8 cellular contexts compared by ENCODE assay signal in genomic region chr18:74353169-74353775, GRCh38. TPM values are rescaled to one million over a fixed set of nuclear protein-coding genes. Genes with fewer than 3 reads are reported as not detected.
DNase-seq lines count a peak whose midpoint lies in the region; ATAC-seq, FAIRE-seq and TF ChIP-seq lines count a peak whose summit lies in the region.

No MANE protein-coding gene starts in this region.

- no peak overlapping the region for H2BK5ac ChIP-seq in H1 (ENCODE audit: low read depth, low read length)

- H3K23me2 ChIP-seq in H1 (ENCODE audit: low read depth, low read length): no peaks in the 10 kb centered on the region

- no peak overlapping the region for H2AK5ac ChIP-seq in H1 (ENCODE audit: low read depth, low read length)

- H4K20me1 ChIP-seq in H1 (replicated peaks in 1 of 2; ENCODE audit: control insufficient read depth in 1 of 2, insufficient read depth in 2 of 2, low read length in 2 of 2): no peaks in the 10 kb centered on the region

- POLR2A ChIA-PET in H1 (lab: Charles Lee; ENCODE audit: partially characterized antibody): no interaction called here

- intact Hi-C loops in natural killer cell (cut with micrococcal nuclease): loop anchor here (1.0 kb wide), 2 partner anchors 140 to 199 kb away; no protein-coding TSS in a partner anchor

- H3K56ac ChIP-seq in H1 (replicated peaks; ENCODE audit: insufficient read length, low read depth, low read length): no peak overlapping the region

- no peak overlapping the region for H2BK20ac ChIP-seq in H1 (ENCODE audit: low read length)

- no peak overlapping the region for H3K14ac ChIP-seq in H1 (ENCODE audit: insufficient read length)

- H3K9me3 Mint-ChIP-seq in natural killer cell (no peaks in the 10 kb centered on the region), memory B cell (no peaks in the 10 kb centered on the region)
- H3K9me3 Mint-ChIP-seq in natural killer cell treated with Interleukin-12 subunit alpha and Interleukin-12 subunit beta and Interleukin-15 and Interleukin-18, amount 100 ng/mL, for 72 hours: no peaks in the 10 kb centered on the region

- H3K4me3 ChIP-seq in H1 (ENCODE audit: extremely low read depth in 1 of 4, insufficient read depth in 2 of 4, low read depth in 3 of 4, low read length in 4 of 4): no peak overlapping the region

- no peak overlapping the region for H2AFZ ChIP-seq in H1 (ENCODE audit: low read length)

- H3K27ac Mint-ChIP-seq in natural killer cell: no peak overlapping the region
- no peak overlapping the region for H3K27ac Mint-ChIP-seq in natural killer cell treated with Interleukin-12 subunit alpha and Interleukin-12 subunit beta and Interleukin-15 and Interleukin-18, amount 100 ng/mL, for 72 hours
- no peak overlapping the region for H3K27ac Mint-ChIP-seq in memory B cell

- no peak overlapping the region for H4K91ac ChIP-seq in H1 (replicated peaks; ENCODE audit: insufficient read length, low read length)

- H3K27ac ChIP-seq in H1 (ENCODE audit: low read depth, low read length): no peak overlapping the region

- no peak overlapping the region for H2BK15ac ChIP-seq in H1 (ENCODE audit: low read length)

- no peak overlapping the region for H3K23ac ChIP-seq in H1 (ENCODE audit: insufficient read length)

- TF ChIP-seq EP300 in H1 (IDR thresholded peaks at IDR 0.05; ENCODE audit: borderline replicate concordance in 1 of 2, low read depth in 2 of 2, low read length in 2 of 2): no peak

- H3K36me3 Mint-ChIP-seq in natural killer cell: no peaks in the 10 kb centered on the region
- H3K36me3 Mint-ChIP-seq in natural killer cell treated with Interleukin-12 subunit alpha and Interleukin-12 subunit beta and Interleukin-15 and Interleukin-18, amount 100 ng/mL, for 72 hours: no peaks in the 10 kb centered on the region
- H3K36me3 Mint-ChIP-seq in memory B cell: no peaks in the 10 kb centered on the region

- no peak for DNase-seq in natural killer cell
- no peak for DNase-seq in natural killer cell treated with Interleukin-12 subunit alpha and Interleukin-12 subunit beta and Interleukin-15 and Interleukin-18, amount 100 ng/mL, for 72 hours (ENCODE audit: low spot score)
- DNase-seq in NCI-H345 (lab: John Stamatoyannopoulos, UW): peak; percentile 67
- peak; percentile 59 for DNase-seq in activated CD4-positive, alpha-beta T cell treated with anti-CD3 and anti-CD28 coated beads for 48 hours
- DNase-seq in H1 (ENCODE audit: low read depth in 1 of 2, low spot score in 2 of 2): peak in 1 of 2 experiments; percentile 13
- peak in 1 of 2 donors; percentile 23 for DNase-seq in memory B cell (ENCODE audit: low spot score in 2 of 2)
- DNase-seq in stromal cell of bone marrow (ENCODE audit: low read depth): peak; percentile 64

- no peak for TF ChIP-seq POLR2A in H1 (IDR thresholded peaks at IDR 0.05; ENCODE audit: control extremely low read depth in 1 of 2, low read depth in 2 of 2, low read length in 2 of 2)

- H3K4me3 Mint-ChIP-seq in natural killer cell (no peak overlapping the region), memory B cell (no peak overlapping the region)
- H3K4me3 Mint-ChIP-seq in natural killer cell treated with Interleukin-12 subunit alpha and Interleukin-12 subunit beta and Interleukin-15 and Interleukin-18, amount 100 ng/mL, for 72 hours: no peak overlapping the region

- no peak overlapping the region for H3K9ac ChIP-seq in H1 (replicated peaks in 1 of 4; ENCODE audit: extremely low read depth in 1 of 4, low read depth in 3 of 4, low read length in 3 of 4)

- FAIRE-seq in H1 (lab: Jason Lieb, UNC): peak; percentile 62

- TF ChIP-seq CTCF in natural killer cell (IDR thresholded peaks at IDR 0.05) (peak; percentile 36), H1 (IDR thresholded peaks at IDR 0.05; ENCODE audit: control extremely low read depth in 1 of 3, insufficient read depth in 1 of 3, low read depth in 1 of 3, low read length in 3 of 3) (peak; percentile 48 to 88 (median 82))

- H2BK120ac ChIP-seq in H1 (replicated peaks; ENCODE audit: low read depth, low read length): no peak overlapping the region

- H3K4me1 ChIP-seq in H1 (replicated peaks in 1 of 4; ENCODE audit: control insufficient read depth in 3 of 4, insufficient read depth in 4 of 4, low read length in 3 of 4): no peaks in the 10 kb centered on the region

- H3K27me3 Mint-ChIP-seq in natural killer cell (ENCODE audit: low read depth in 2 of 2): no peaks in the 10 kb centered on the region
- H3K27me3 Mint-ChIP-seq in natural killer cell treated with Interleukin-12 subunit alpha and Interleukin-12 subunit beta and Interleukin-15 and Interleukin-18, amount 100 ng/mL, for 72 hours: peaks cover 7 to 8% of the 10 kb centered on the region in 2 donors
- peaks cover 3% of the 10 kb centered on the region for H3K27me3 Mint-ChIP-seq in memory B cell

- H3K4me1 Mint-ChIP-seq in natural killer cell (peaks cover 0 to 5% of the 10 kb centered on the region in 2 donors), memory B cell (peaks cover 6% of the 10 kb centered on the region)
- peaks cover 0 to 4% of the 10 kb centered on the region in 2 donors for H3K4me1 Mint-ChIP-seq in natural killer cell treated with Interleukin-12 subunit alpha and Interleukin-12 subunit beta and Interleukin-15 and Interleukin-18, amount 100 ng/mL, for 72 hours (ENCODE audit: low read depth in 2 of 2)

- H4K5ac ChIP-seq in H1 (ENCODE audit: insufficient read length, low read depth, low read length): no peak overlapping the region

- H4K8ac ChIP-seq in H1 (ENCODE audit: extremely low read depth, insufficient read depth, low read length): no peak overlapping the region

- no peak overlapping the region for H3K4ac ChIP-seq in H1 (replicated peaks; ENCODE audit: insufficient read length, low read depth, low read length)

- TF ChIP-seq RAD21 in H1 (IDR thresholded peaks at IDR 0.05 in 1 of 2, conservative IDR thresholded peaks at IDR 0.05 in 1 of 2; ENCODE audit: low read depth in 2 of 2, low read length in 2 of 2): peak; percentile 88 to 91

- CTCF ChIA-PET in H1 (lab: Charles Lee; ENCODE audit: partially characterized antibody): interaction anchor here (0.6 to 9.5 kb wide), 32 partner anchors 8 to 1477 kb away, joined by 3 to 98 read pairs (median 3); partner anchors contain the start of gene CNDP2

- no peak overlapping the region for H2BK12ac ChIP-seq in H1 (ENCODE audit: low read depth, low read length)

- peak in 2 of 3 donors; percentile 44 to 47 for ATAC-seq in natural killer cell
- ATAC-seq in natural killer cell treated with Interleukin-12 subunit alpha and Interleukin-12 subunit beta and Interleukin-15 and Interleukin-18, amount 100 ng/mL, for 72 hours: no peak
- ATAC-seq in HG02973 (IDR thresholded peaks at IDR 0.05; ENCODE audit: unreplicated experiment): peak; percentile 62
- peak; percentile 72 for ATAC-seq in memory B cell (ENCODE audit: low read depth)

- H3K36me3 ChIP-seq in H1 (ENCODE audit: control insufficient read depth in 2 of 4, insufficient read depth in 4 of 4, low read length in 3 of 4): no peaks in the 10 kb centered on the region

- no peak overlapping the region for H3K4me2 ChIP-seq in H1 (ENCODE audit: insufficient read depth in 1 of 2, low read depth in 2 of 2, low read length in 2 of 2)

- no peaks in the 10 kb centered on the region for H3K9me3 ChIP-seq in H1 (ENCODE audit: insufficient read depth in 2 of 2, low read depth in 1 of 2, low read length in 1 of 2)

- H3K79me2 ChIP-seq in H1 (ENCODE audit: control insufficient read depth in 1 of 2, insufficient read depth in 2 of 2, low read length in 2 of 2): no peaks in the 10 kb centered on the region

- no peaks in the 10 kb centered on the region for H3K79me1 ChIP-seq in H1 (ENCODE audit: low read depth, low read length)

- H3K18ac ChIP-seq in H1 (ENCODE audit: extremely low read depth, low read length): no peak overlapping the region

- H3K27me3 ChIP-seq in H1 (replicated peaks in 1 of 4; ENCODE audit: control insufficient read depth in 3 of 4, extremely low read depth in 1 of 4, insufficient read depth in 3 of 4, low read length in 3 of 4): no peaks in the 10 kb centered on the region

- WGBS in H1 (ENCODE audit: extremely low coverage in 1 of 2, insufficient coverage in 1 of 2, insufficient read length in 1 of 2, insufficient replicate concordance in 2 of 2, low coverage in 1 of 2, low lambda C conversion rate in 2 of 2, missing lambda C conversion rate in 1 of 2), 2 experiments: 44% methylated on average over 1 of the region's 1 CpG; no CpG with 5 or more reads in 1 of the 2 experiments

TF ChIP-seq in H1, 55 proteins besides CTCF, POLR2A, EP300 and RAD21:
- TF ChIP-seq RFX5 (IDR thresholded peaks at IDR 0.05; ENCODE audit: borderline replicate concordance, low read depth, low read length): no peak
- TF ChIP-seq POLR2AphosphoS5 (IDR thresholded peaks at IDR 0.05; ENCODE audit: low read depth, low read length): no peak
- TF ChIP-seq CBX8 (IDR thresholded peaks at IDR 0.05; ENCODE audit: borderline replicate concordance, low read depth, low read length): no peak
- no peak for TF ChIP-seq MAX (IDR thresholded peaks at IDR 0.05)
- no peak for TF ChIP-seq CTBP2 (IDR thresholded peaks at IDR 0.05; ENCODE audit: borderline replicate concordance, insufficient read depth, insufficient read length, low read length)
- no peak for TF ChIP-seq PHF8 (conservative IDR thresholded peaks at IDR 0.05; ENCODE audit: low read depth, low read length)
- TF ChIP-seq CHD1 (IDR thresholded peaks at IDR 0.05; ENCODE audit: low read depth, low read length): no peak
- TF ChIP-seq SP1 (IDR thresholded peaks at IDR 0.05; ENCODE audit: low read depth, low read length): no peak
- TF ChIP-seq SIX5 (IDR thresholded peaks at IDR 0.05; ENCODE audit: low read depth, low read length): no peak
- no peak for TF ChIP-seq EGR1 (IDR thresholded peaks at IDR 0.05; ENCODE audit: borderline replicate concordance, low read depth, low read length)
TF ChIP-seq in H1: peak in this region for 0.

RNA-seq across cellular contexts. Expression of gene C18orf63, which starts 37.6 kb away (rescaled TPM):
- not detected for total RNA-seq in natural killer cell
- total RNA-seq in natural killer cell treated with Interleukin-12 subunit alpha and Interleukin-12 subunit beta and Interleukin-15 and Interleukin-18, amount 100 ng/mL, for 72 hours: not detected
- not detected in 2 replicates for total RNA-seq in H1 (2021; fragmentation: NEBNext Ultra II Directional; extraction: Animal tissue kit (Norgen Biotek cat#: 25700))
- polyA plus RNA-seq in H1 (2011; rRNA removed): not detected in 2 replicates
- not detected for polyA plus RNA-seq in H1 (2011; cell fraction: cytosol; rRNA removed)
- not detected for polyA plus RNA-seq in H1 (2011; cell fraction: nucleus; rRNA removed)
- not detected in 4 replicates for polyA plus RNA-seq in H1 (2012, experiment 1 of 2)
- not detected for polyA plus RNA-seq in H1 (2012, experiment 2 of 2)
- not detected for polyA plus RNA-seq in H1 (2013, experiment 1 of 2)
- polyA plus RNA-seq in H1 (2013, experiment 2 of 2): not detected
- polyA minus RNA-seq in H1 (2011; rRNA and poly(A)+ RNA removed): not detected in 2 replicates
- not detected for polyA minus RNA-seq in H1 (2011; cell fraction: cytosol; rRNA and poly(A)+ RNA removed)
- not detected for polyA minus RNA-seq in H1 (2011; cell fraction: nucleus; rRNA and poly(A)+ RNA removed)

Comparison
In these comparisons a context has a peak if more than half of its experiments do, and no peak if none do; other contexts are left out.
1. ATAC-seq: peak in natural killer cell (2 of 3), HG02973 (single experiment) and memory B cell (single experiment); none in natural killer cell treated with Interleukin-12 subunit alpha and Interleukin-12 subunit beta and Interleukin-15 and Interleukin-18, amount 100 ng/mL, for 72 hours (0 of 2).
2. DNase-seq: peak in NCI-H345 (single experiment), activated CD4-positive, alpha-beta T cell treated with anti-CD3 and anti-CD28 coated beads for 48 hours (single experiment) and stromal cell of bone marrow (single experiment); none in natural killer cell (single experiment) and natural killer cell treated with Interleukin-12 subunit alpha and Interleukin-12 subunit beta and Interleukin-15 and Interleukin-18, amount 100 ng/mL, for 72 hours (single experiment).